ENCODE assay signal across 1 cellular context in the genomic region with DNA sequence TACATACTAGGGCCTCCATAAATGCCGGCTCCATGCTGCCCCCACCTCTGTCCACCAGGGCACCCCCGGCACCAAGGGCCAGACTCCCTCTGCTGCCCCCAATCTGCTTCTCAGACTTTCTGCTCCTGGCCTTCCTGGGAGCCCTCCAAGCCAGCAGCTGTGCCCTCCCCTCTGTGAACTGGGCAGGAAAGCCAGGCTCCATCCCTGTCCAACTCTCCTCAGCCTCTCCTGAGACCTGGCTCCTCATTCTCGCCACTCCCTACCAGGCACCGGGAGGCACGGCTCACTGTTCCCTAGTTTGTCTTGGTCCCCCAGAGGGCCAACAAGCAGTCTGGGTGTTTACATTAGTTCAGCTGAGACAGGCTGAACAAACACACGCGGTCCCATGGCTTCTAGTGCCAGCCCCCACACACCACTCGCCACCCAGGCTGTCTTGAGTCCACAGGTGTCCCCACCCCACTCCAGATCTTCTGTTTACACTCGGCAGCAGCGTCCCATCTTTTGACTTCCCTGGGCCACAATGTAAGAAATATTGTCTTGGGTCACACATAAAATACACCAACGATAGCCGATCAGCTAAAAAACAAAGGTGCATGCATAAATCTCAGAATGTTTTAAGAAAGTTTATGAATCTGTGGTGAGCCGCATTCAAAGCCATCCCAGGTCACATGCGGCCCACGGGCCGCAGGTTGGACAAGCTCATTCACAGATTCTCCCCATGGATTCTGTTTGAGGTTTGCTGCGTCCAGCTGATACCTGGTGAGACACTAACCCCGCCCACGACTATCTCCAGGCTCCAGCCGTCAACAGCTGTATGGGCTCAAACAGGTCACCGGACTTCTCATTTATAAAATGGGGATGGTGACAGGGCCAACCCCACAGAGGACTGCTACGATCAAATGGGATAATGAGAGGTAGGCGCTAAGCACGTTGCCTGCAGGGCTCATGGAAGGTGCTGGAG.
TF ChIP-seq lines count a peak whose summit lies in the region.

No MANE protein-coding gene starts in this region.

TF ChIP-seq in K562, 482 proteins besides CTCF, POLR2A, EP300 and RAD21 (continued from another document and continues in another):
- TF ChIP-seq, protein P1, sequence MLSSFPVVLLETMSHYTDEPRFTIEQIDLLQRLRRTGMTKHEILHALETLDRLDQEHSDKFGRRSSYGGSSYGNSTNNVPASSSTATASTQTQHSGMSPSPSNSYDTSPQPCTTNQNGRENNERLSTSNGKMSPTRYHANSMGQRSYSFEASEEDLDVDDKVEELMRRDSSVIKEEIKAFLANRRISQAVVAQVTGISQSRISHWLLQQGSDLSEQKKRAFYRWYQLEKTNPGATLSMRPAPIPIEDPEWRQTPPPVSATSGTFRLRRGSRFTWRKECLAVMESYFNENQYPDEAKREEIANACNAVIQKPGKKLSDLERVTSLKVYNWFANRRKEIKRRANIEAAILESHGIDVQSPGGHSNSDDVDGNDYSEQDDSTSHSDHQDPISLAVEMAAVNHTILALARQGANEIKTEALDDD (IDR thresholded peaks at IDR 0.05), result peak; percentile 72; the same call in 1 of the 2 replicates
- TF ChIP-seq ZNF133 (CRISPR knock-in tag; IDR thresholded peaks at IDR 0.05), result no peak
- TF ChIP-seq BMI1 (IDR thresholded peaks at IDR 0.05; ENCODE audit: low read length), result no peak
- TF ChIP-seq SMARCC2 (IDR thresholded peaks at IDR 0.05; ENCODE audit: low read depth), result peak; percentile 77; the same call in 1 of the 2 replicates
- TF ChIP-seq ARID2 (IDR thresholded peaks at IDR 0.05), result no peak
- TF ChIP-seq FOXA1 (IDR thresholded peaks at IDR 0.05; ENCODE audit: borderline replicate concordance), result no peak
- TF ChIP-seq PHTF2 (CRISPR knock-in tag; IDR thresholded peaks at IDR 0.05), result no peak
- TF ChIP-seq MAFK (IDR thresholded peaks at IDR 0.05; ENCODE audit: low read length), result no peak
- TF ChIP-seq FUS (optimal IDR thresholded peaks at IDR 0.05; ENCODE audit: low read depth, low read length), result no peak
- TF ChIP-seq U2AF1 (optimal IDR thresholded peaks at IDR 0.05; ENCODE audit: low read depth, low read length), result no peak
- peak; percentile 89 for TF ChIP-seq NFIC (IDR thresholded peaks at IDR 0.05)
- TF ChIP-seq DMBX1 (CRISPR knock-in tag; IDR thresholded peaks at IDR 0.05; ENCODE audit: borderline replicate concordance), result peak; percentile 79
- TF ChIP-seq, protein P2, sequence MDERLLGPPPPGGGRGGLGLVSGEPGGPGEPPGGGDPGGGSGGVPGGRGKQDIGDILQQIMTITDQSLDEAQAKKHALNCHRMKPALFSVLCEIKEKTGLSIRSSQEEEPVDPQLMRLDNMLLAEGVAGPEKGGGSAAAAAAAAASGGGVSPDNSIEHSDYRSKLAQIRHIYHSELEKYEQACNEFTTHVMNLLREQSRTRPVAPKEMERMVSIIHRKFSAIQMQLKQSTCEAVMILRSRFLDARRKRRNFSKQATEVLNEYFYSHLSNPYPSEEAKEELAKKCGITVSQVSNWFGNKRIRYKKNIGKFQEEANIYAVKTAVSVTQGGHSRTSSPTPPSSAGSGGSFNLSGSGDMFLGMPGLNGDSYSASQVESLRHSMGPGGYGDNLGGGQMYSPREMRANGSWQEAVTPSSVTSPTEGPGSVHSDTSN (CRISPR knock-in tag; IDR thresholded peaks at IDR 0.05; ENCODE audit: low read depth), result no peak
- TF ChIP-seq, protein P2 (tag; conservative IDR thresholded peaks at IDR 0.05; ENCODE audit: low read depth), result peak; percentile 85
- TF ChIP-seq ZNF699 (CRISPR knock-in tag; IDR thresholded peaks at IDR 0.05; ENCODE audit: insufficient replicate concordance), result no peak
- TF ChIP-seq, protein P3, sequence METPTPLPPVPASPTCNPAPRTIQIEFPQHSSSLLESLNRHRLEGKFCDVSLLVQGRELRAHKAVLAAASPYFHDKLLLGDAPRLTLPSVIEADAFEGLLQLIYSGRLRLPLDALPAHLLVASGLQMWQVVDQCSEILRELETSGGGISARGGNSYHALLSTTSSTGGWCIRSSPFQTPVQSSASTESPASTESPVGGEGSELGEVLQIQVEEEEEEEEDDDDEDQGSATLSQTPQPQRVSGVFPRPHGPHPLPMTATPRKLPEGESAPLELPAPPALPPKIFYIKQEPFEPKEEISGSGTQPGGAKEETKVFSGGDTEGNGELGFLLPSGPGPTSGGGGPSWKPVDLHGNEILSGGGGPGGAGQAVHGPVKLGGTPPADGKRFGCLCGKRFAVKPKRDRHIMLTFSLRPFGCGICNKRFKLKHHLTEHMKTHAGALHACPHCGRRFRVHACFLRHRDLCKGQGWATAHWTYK (CRISPR knock-in tag; IDR thresholded peaks at IDR 0.05), result no peak
- TF ChIP-seq, protein P4, sequence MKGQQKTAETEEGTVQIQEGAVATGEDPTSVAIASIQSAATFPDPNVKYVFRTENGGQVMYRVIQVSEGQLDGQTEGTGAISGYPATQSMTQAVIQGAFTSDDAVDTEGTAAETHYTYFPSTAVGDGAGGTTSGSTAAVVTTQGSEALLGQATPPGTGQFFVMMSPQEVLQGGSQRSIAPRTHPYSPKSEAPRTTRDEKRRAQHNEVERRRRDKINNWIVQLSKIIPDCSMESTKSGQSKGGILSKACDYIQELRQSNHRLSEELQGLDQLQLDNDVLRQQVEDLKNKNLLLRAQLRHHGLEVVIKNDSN (CRISPR knock-in tag; IDR thresholded peaks at IDR 0.05), result peak; percentile 82
- TF ChIP-seq HNRNPK (IDR thresholded peaks at IDR 0.05; ENCODE audit: low read depth, low read length, poor library complexity, severe bottlenecking), result no peak
- TF ChIP-seq, protein P5, sequence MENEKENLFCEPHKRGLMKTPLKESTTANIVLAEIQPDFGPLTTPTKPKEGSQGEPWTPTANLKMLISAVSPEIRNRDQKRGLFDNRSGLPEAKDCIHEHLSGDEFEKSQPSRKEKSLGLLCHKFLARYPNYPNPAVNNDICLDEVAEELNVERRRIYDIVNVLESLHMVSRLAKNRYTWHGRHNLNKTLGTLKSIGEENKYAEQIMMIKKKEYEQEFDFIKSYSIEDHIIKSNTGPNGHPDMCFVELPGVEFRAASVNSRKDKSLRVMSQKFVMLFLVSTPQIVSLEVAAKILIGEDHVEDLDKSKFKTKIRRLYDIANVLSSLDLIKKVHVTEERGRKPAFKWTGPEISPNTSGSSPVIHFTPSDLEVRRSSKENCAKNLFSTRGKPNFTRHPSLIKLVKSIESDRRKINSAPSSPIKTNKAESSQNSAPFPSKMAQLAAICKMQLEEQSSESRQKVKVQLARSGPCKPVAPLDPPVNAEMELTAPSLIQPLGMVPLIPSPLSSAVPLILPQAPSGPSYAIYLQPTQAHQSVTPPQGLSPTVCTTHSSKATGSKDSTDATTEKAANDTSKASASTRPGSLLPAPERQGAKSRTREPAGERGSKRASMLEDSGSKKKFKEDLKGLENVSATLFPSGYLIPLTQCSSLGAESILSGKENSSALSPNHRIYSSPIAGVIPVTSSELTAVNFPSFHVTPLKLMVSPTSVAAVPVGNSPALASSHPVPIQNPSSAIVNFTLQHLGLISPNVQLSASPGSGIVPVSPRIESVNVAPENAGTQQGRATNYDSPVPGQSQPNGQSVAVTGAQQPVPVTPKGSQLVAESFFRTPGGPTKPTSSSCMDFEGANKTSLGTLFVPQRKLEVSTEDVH (IDR thresholded peaks at IDR 0.05; ENCODE audit: low read depth, partially characterized antibody), result no peak
- no peak for TF ChIP-seq ZBTB17 (CRISPR knock-in tag; IDR thresholded peaks at IDR 0.05)
- TF ChIP-seq ZNF316 (IDR thresholded peaks at IDR 0.05), result no peak
- peak; percentile 87 for TF ChIP-seq SP1 (CRISPR knock-in tag; IDR thresholded peaks at IDR 0.05)
- no peak for TF ChIP-seq TRIM28 (IDR thresholded peaks at IDR 0.05)
- TF ChIP-seq CREBBP (IDR thresholded peaks at IDR 0.05; ENCODE audit: low read depth, low read length), result no peak
- no peak for TF ChIP-seq ILK (tag; IDR thresholded peaks at IDR 0.05; ENCODE audit: borderline replicate concordance, low read depth)
- no peak for TF ChIP-seq NR2C2 (CRISPR knock-in tag; IDR thresholded peaks at IDR 0.05)
- peak; percentile 13; the same call in 1 of the 2 replicates for TF ChIP-seq NR2C2 (tag; IDR thresholded peaks at IDR 0.05)
- TF ChIP-seq CBFB (CRISPR knock-in tag; IDR thresholded peaks at IDR 0.05), result peak; percentile 84; the same call in 1 of the 2 replicates
- TF ChIP-seq FOXM1 (IDR thresholded peaks at IDR 0.05; ENCODE audit: low read depth), result peak; percentile 84
- no peak for TF ChIP-seq FOXM1 (CRISPR knock-in tag; IDR thresholded peaks at IDR 0.05; ENCODE audit: low read depth)
- no peak for TF ChIP-seq MYBL2 (IDR thresholded peaks at IDR 0.05; ENCODE audit: low read depth)
- no peak for TF ChIP-seq MYBL2 (CRISPR knock-in tag; IDR thresholded peaks at IDR 0.05; ENCODE audit: borderline replicate concordance)
- 0 out of 2 replicates have a peak, but pooled peaks have one; percentile 71 for TF ChIP-seq FOXK1 (CRISPR knock-in tag; IDR thresholded peaks at IDR 0.05; ENCODE audit: borderline replicate concordance)
- TF ChIP-seq BRCA1 (IDR thresholded peaks at IDR 0.05), result no peak
- no peak for TF ChIP-seq BRCA1 (CRISPR knock-in tag; IDR thresholded peaks at IDR 0.05)
- TF ChIP-seq, protein P6, sequence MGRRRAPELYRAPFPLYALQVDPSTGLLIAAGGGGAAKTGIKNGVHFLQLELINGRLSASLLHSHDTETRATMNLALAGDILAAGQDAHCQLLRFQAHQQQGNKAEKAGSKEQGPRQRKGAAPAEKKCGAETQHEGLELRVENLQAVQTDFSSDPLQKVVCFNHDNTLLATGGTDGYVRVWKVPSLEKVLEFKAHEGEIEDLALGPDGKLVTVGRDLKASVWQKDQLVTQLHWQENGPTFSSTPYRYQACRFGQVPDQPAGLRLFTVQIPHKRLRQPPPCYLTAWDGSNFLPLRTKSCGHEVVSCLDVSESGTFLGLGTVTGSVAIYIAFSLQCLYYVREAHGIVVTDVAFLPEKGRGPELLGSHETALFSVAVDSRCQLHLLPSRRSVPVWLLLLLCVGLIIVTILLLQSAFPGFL (CRISPR knock-in tag; IDR thresholded peaks at IDR 0.05), result no peak
- no peak for TF ChIP-seq TCF7 (IDR thresholded peaks at IDR 0.05; ENCODE audit: borderline replicate concordance)
- TF ChIP-seq TEAD4 (IDR thresholded peaks at IDR 0.05; ENCODE audit: low read length), result peak; percentile 97
- TF ChIP-seq TEAD4 (CRISPR knock-in tag; IDR thresholded peaks at IDR 0.05; ENCODE audit: borderline replicate concordance), result no peak
- no peak for TF ChIP-seq ZNF717 (CRISPR knock-in tag; IDR thresholded peaks at IDR 0.05)
- TF ChIP-seq RBM17 (IDR thresholded peaks at IDR 0.05; ENCODE audit: borderline replicate concordance, low read depth, low read length), result no peak
- TF ChIP-seq NONO (IDR thresholded peaks at IDR 0.05; ENCODE audit: low read depth in 2 of 2, low read length in 1 of 2), result peak in 1 of 2 experiments; percentile 45; a peak in 1 of 4 replicates
- TF ChIP-seq HDAC1 (IDR thresholded peaks at IDR 0.05), result peak; percentile 97 to 99
- TF ChIP-seq TAF15 (IDR thresholded peaks at IDR 0.05; ENCODE audit: low read depth, low read length), result no peak
- TF ChIP-seq SMC3 (conservative IDR thresholded peaks at IDR 0.05; ENCODE audit: insufficient read depth, low read depth, low read length), result no peak
- no peak for TF ChIP-seq ZNF707 (CRISPR knock-in tag; conservative IDR thresholded peaks at IDR 0.05)
- no peak for TF ChIP-seq TFAM (CRISPR knock-in tag; conservative IDR thresholded peaks at IDR 0.05)
- peak; percentile 97 for TF ChIP-seq CBFA2T2 (conservative IDR thresholded peaks at IDR 0.05)
- TF ChIP-seq HNRNPH1 (optimal IDR thresholded peaks at IDR 0.05; ENCODE audit: low read depth, low read length), result no peak
- no peak for TF ChIP-seq ZNF184 (CRISPR knock-in tag; IDR thresholded peaks at IDR 0.05)
- TF ChIP-seq TCF3 (CRISPR knock-in tag; IDR thresholded peaks at IDR 0.05), result peak; percentile 98
- peak; percentile 49; the same call in 1 of the 2 replicates for TF ChIP-seq FOXP1 (CRISPR knock-in tag; IDR thresholded peaks at IDR 0.05)
- no peak; the same call in 1 of the 2 replicates for TF ChIP-seq ZNF263 (CRISPR knock-in tag; IDR thresholded peaks at IDR 0.05; ENCODE audit: borderline replicate concordance)
- TF ChIP-seq COPS2 (conservative IDR thresholded peaks at IDR 0.05), result no peak
- peak; percentile 41 for TF ChIP-seq CCNT2 (IDR thresholded peaks at IDR 0.05; ENCODE audit: borderline replicate concordance, extremely low read depth, insufficient read length, low read depth, low read length)
- TF ChIP-seq, protein P7, sequence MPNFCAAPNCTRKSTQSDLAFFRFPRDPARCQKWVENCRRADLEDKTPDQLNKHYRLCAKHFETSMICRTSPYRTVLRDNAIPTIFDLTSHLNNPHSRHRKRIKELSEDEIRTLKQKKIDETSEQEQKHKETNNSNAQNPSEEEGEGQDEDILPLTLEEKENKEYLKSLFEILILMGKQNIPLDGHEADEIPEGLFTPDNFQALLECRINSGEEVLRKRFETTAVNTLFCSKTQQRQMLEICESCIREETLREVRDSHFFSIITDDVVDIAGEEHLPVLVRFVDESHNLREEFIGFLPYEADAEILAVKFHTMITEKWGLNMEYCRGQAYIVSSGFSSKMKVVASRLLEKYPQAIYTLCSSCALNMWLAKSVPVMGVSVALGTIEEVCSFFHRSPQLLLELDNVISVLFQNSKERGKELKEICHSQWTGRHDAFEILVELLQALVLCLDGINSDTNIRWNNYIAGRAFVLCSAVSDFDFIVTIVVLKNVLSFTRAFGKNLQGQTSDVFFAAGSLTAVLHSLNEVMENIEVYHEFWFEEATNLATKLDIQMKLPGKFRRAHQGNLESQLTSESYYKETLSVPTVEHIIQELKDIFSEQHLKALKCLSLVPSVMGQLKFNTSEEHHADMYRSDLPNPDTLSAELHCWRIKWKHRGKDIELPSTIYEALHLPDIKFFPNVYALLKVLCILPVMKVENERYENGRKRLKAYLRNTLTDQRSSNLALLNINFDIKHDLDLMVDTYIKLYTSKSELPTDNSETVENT (CRISPR knock-in tag; IDR thresholded peaks at IDR 0.05), result no peak
- no peak for TF ChIP-seq E2F3 (CRISPR knock-in tag; IDR thresholded peaks at IDR 0.05)
- 0 out of 2 replicates have a peak, but pooled peaks have one; percentile 55 for TF ChIP-seq ETV5 (CRISPR knock-in tag; IDR thresholded peaks at IDR 0.05; ENCODE audit: low read depth)
- peak; percentile 91 for TF ChIP-seq MTA2 (IDR thresholded peaks at IDR 0.05; ENCODE audit: low read depth)
- peak; percentile 63; the same call in 1 of the 2 replicates for TF ChIP-seq CREB1 (IDR thresholded peaks at IDR 0.05)
- no peak for TF ChIP-seq CREB1 (CRISPR knock-in tag; IDR thresholded peaks at IDR 0.05)
